In the genomic region with DNA sequence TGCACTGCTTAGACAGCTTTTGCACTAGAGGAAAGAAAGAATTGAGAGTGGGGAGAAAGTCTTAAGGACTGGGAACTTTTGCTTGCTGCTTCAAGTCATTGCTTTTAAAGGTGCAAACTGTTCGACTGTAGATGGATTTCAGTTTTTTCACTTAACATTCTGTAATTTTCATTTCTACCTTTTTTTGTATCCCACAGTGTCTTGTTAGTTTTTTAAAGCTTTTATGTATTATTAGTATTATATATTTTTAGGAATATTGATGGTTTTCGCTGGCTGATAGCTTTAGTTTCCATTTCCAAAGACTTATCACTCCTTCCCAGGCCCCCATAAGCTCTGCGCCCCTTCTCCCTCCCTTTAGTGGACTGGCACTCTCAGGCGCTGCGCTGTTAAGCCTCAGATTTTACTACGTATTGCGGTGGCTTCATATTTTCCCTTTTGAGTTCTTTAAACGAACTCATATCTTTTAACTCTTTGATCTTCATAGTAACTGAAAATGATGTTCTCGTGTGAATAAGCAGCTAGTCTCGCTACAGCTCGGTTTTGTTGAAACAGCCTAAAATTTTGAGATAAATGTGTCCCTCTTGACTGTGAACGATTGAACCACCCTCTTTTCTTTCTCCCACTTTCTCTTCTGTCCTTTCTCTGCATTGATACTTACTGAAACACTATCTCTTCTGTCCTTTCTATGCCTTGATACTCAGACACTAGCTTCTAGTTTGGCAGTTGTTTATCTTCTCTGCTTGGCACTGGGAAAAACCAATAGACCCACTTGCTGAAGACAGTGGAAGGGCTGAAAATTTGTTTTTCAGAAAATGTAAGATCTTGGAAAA, we compare ENCODE assay signal across 1 cellular context.
TF ChIP-seq lines count a peak whose summit lies in the region.

No MANE protein-coding gene starts in this region.

TF ChIP-seq in K562, 482 proteins besides CTCF, POLR2A, EP300 and RAD21 (continued from another document and continues in another):
- TF ChIP-seq NCOR1 (IDR thresholded peaks at IDR 0.05), result no peak
- TF ChIP-seq, protein P1, sequence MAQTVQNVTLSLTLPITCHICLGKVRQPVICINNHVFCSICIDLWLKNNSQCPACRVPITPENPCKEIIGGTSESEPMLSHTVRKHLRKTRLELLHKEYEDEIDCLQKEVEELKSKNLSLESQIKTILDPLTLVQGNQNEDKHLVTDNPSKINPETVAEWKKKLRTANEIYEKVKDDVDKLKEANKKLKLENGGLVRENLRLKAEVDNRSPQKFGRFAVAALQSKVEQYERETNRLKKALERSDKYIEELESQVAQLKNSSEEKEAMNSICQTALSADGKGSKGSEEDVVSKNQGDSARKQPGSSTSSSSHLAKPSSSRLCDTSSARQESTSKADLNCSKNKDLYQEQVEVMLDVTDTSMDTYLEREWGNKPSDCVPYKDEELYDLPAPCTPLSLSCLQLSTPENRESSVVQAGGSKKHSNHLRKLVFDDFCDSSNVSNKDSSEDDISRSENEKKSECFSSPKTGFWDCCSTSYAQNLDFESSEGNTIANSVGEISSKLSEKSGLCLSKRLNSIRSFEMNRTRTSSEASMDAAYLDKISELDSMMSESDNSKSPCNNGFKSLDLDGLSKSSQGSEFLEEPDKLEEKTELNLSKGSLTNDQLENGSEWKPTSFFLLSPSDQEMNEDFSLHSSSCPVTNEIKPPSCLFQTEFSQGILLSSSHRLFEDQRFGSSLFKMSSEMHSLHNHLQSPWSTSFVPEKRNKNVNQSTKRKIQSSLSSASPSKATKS (CRISPR knock-in tag; IDR thresholded peaks at IDR 0.05), result no peak
- TF ChIP-seq KDM5B (IDR thresholded peaks at IDR 0.05; ENCODE audit: insufficient replicate concordance, low read depth, low read length), result no peak
- TF ChIP-seq LEF1 (IDR thresholded peaks at IDR 0.05), result 0 out of 2 replicates have a peak, but pooled peaks have one; percentile 23
- TF ChIP-seq MCM5 (IDR thresholded peaks at IDR 0.05; ENCODE audit: low read depth), result no peak
- TF ChIP-seq KHSRP (IDR thresholded peaks at IDR 0.05), result no peak
- TF ChIP-seq, protein P2, sequence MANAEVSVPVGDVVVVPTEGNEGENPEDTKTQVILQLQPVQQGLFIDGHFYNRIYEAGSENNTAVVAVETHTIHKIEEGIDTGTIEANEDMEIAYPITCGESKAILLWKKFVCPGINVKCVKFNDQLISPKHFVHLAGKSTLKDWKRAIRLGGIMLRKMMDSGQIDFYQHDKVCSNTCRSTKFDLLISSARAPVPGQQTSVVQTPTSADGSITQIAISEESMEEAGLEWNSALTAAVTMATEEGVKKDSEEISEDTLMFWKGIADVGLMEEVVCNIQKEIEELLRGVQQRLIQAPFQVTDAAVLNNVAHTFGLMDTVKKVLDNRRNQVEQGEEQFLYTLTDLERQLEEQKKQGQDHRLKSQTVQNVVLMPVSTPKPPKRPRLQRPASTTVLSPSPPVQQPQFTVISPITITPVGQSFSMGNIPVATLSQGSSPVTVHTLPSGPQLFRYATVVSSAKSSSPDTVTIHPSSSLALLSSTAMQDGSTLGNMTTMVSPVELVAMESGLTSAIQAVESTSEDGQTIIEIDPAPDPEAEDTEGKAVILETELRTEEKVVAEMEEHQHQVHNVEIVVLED (CRISPR knock-in tag; IDR thresholded peaks at IDR 0.05), result no peak
- no peak for TF ChIP-seq SRSF9 (IDR thresholded peaks at IDR 0.05; ENCODE audit: borderline replicate concordance, low read depth, low read length)
- TF ChIP-seq XRCC5 (IDR thresholded peaks at IDR 0.05; ENCODE audit: low read depth, low read length), result no peak
- TF ChIP-seq BMI1 (IDR thresholded peaks at IDR 0.05; ENCODE audit: low read length), result no peak
- no peak for TF ChIP-seq RCOR1 (IDR thresholded peaks at IDR 0.05; ENCODE audit: borderline replicate concordance in 1 of 2, low read depth in 2 of 2, low read length in 2 of 2)
- no peak for TF ChIP-seq TBP (optimal IDR thresholded peaks at IDR 0.05; ENCODE audit: low read depth, low read length)
- no peak for TF ChIP-seq KLF13 (tag; IDR thresholded peaks at IDR 0.05; ENCODE audit: borderline replicate concordance, low read depth)
- 0 out of 2 replicates have a peak, but pooled peaks have one; percentile 42 for TF ChIP-seq HDGF (IDR thresholded peaks at IDR 0.05)
- no peak for TF ChIP-seq ETV6 (IDR thresholded peaks at IDR 0.05; ENCODE audit: borderline replicate concordance in 1 of 2, low read depth in 2 of 2, low read length in 1 of 2)
- TF ChIP-seq ETV6 (CRISPR knock-in tag; IDR thresholded peaks at IDR 0.05; ENCODE audit: borderline replicate concordance), result no peak
- TF ChIP-seq, protein P3, sequence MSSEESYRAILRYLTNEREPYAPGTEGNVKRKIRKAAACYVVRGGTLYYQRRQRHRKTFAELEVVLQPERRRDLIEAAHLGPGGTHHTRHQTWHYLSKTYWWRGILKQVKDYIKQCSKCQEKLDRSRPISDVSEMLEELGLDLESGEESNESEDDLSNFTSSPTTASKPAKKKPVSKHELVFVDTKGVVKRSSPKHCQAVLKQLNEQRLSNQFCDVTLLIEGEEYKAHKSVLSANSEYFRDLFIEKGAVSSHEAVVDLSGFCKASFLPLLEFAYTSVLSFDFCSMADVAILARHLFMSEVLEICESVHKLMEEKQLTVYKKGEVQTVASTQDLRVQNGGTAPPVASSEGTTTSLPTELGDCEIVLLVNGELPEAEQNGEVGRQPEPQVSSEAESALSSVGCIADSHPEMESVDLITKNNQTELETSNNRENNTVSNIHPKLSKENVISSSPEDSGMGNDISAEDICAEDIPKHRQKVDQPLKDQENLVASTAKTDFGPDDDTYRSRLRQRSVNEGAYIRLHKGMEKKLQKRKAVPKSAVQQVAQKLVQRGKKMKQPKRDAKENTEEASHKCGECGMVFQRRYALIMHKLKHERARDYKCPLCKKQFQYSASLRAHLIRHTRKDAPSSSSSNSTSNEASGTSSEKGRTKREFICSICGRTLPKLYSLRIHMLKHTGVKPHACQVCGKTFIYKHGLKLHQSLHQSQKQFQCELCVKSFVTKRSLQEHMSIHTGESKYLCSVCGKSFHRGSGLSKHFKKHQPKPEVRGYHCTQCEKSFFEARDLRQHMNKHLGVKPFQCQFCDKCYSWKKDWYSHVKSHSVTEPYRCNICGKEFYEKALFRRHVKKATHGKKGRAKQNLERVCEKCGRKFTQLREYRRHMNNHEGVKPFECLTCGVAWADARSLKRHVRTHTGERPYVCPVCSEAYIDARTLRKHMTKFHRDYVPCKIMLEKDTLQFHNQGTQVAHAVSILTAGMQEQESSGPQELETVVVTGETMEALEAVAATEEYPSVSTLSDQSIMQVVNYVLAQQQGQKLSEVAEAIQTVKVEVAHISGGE (CRISPR knock-in tag; IDR thresholded peaks at IDR 0.05), result no peak
- TF ChIP-seq ZNF584 (CRISPR knock-in tag; IDR thresholded peaks at IDR 0.05; ENCODE audit: low read depth), result 0 out of 2 replicates have a peak, but pooled peaks have one; percentile 51
- TF ChIP-seq SMARCA4 (IDR thresholded peaks at IDR 0.05), result peak; percentile 20
- 0 out of 2 replicates have a peak, but pooled peaks have one; percentile 25 for TF ChIP-seq ARID1B (IDR thresholded peaks at IDR 0.05)
- TF ChIP-seq, protein P4, sequence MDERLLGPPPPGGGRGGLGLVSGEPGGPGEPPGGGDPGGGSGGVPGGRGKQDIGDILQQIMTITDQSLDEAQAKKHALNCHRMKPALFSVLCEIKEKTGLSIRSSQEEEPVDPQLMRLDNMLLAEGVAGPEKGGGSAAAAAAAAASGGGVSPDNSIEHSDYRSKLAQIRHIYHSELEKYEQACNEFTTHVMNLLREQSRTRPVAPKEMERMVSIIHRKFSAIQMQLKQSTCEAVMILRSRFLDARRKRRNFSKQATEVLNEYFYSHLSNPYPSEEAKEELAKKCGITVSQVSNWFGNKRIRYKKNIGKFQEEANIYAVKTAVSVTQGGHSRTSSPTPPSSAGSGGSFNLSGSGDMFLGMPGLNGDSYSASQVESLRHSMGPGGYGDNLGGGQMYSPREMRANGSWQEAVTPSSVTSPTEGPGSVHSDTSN (CRISPR knock-in tag; IDR thresholded peaks at IDR 0.05; ENCODE audit: low read depth), result no peak
- TF ChIP-seq, protein P4 (tag; conservative IDR thresholded peaks at IDR 0.05; ENCODE audit: low read depth), result no peak
- TF ChIP-seq ZKSCAN3 (CRISPR knock-in tag; IDR thresholded peaks at IDR 0.05), result no peak
- TF ChIP-seq ZBTB17 (CRISPR knock-in tag; IDR thresholded peaks at IDR 0.05), result peak; percentile 30; the same call in 1 of the 2 replicates
- no peak for TF ChIP-seq XRCC3 (IDR thresholded peaks at IDR 0.05)
- TF ChIP-seq NFATC3 (IDR thresholded peaks at IDR 0.05), result no peak
- TF ChIP-seq ADNP (tag; IDR thresholded peaks at IDR 0.05), result no peak
- no peak for TF ChIP-seq ZNF239 (CRISPR knock-in tag; IDR thresholded peaks at IDR 0.05)
- TF ChIP-seq, protein P5, sequence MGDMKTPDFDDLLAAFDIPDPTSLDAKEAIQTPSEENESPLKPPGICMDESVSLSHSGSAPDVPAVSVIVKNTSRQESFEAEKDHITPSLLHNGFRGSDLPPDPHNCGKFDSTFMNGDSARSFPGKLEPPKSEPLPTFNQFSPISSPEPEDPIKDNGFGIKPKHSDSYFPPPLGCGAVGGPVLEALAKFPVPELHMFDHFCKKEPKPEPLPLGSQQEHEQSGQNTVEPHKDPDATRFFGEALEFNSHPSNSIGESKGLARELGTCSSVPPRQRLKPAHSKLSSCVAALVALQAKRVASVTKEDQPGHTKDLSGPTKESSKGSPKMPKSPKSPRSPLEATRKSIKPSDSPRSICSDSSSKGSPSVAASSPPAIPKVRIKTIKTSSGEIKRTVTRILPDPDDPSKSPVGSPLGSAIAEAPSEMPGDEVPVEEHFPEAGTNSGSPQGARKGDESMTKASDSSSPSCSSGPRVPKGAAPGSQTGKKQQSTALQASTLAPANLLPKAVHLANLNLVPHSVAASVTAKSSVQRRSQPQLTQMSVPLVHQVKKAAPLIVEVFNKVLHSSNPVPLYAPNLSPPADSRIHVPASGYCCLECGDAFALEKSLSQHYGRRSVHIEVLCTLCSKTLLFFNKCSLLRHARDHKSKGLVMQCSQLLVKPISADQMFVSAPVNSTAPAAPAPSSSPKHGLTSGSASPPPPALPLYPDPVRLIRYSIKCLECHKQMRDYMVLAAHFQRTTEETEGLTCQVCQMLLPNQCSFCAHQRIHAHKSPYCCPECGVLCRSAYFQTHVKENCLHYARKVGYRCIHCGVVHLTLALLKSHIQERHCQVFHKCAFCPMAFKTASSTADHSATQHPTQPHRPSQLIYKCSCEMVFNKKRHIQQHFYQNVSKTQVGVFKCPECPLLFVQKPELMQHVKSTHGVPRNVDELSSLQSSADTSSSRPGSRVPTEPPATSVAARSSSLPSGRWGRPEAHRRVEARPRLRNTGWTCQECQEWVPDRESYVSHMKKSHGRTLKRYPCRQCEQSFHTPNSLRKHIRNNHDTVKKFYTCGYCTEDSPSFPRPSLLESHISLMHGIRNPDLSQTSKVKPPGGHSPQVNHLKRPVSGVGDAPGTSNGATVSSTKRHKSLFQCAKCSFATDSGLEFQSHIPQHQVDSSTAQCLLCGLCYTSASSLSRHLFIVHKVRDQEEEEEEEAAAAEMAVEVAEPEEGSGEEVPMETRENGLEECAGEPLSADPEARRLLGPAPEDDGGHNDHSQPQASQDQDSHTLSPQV (IDR thresholded peaks at IDR 0.05), result peak; percentile 54
- no peak for TF ChIP-seq TEAD4 (IDR thresholded peaks at IDR 0.05; ENCODE audit: low read length)
- TF ChIP-seq TEAD4 (CRISPR knock-in tag; IDR thresholded peaks at IDR 0.05; ENCODE audit: borderline replicate concordance), result no peak
- TF ChIP-seq, protein P6, sequence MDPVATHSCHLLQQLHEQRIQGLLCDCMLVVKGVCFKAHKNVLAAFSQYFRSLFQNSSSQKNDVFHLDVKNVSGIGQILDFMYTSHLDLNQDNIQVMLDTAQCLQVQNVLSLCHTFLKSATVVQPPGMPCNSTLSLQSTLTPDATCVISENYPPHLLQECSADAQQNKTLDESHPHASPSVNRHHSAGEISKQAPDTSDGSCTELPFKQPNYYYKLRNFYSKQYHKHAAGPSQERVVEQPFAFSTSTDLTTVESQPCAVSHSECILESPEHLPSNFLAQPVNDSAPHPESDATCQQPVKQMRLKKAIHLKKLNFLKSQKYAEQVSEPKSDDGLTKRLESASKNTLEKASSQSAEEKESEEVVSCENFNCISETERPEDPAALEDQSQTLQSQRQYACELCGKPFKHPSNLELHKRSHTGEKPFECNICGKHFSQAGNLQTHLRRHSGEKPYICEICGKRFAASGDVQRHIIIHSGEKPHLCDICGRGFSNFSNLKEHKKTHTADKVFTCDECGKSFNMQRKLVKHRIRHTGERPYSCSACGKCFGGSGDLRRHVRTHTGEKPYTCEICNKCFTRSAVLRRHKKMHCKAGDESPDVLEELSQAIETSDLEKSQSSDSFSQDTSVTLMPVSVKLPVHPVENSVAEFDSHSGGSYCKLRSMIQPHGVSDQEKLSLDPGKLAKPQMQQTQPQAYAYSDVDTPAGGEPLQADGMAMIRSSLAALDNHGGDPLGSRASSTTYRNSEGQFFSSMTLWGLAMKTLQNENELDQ (CRISPR knock-in tag; IDR thresholded peaks at IDR 0.05; ENCODE audit: borderline replicate concordance), result no peak
- TF ChIP-seq ZNF717 (CRISPR knock-in tag; IDR thresholded peaks at IDR 0.05), result no peak
- TF ChIP-seq, protein P7, sequence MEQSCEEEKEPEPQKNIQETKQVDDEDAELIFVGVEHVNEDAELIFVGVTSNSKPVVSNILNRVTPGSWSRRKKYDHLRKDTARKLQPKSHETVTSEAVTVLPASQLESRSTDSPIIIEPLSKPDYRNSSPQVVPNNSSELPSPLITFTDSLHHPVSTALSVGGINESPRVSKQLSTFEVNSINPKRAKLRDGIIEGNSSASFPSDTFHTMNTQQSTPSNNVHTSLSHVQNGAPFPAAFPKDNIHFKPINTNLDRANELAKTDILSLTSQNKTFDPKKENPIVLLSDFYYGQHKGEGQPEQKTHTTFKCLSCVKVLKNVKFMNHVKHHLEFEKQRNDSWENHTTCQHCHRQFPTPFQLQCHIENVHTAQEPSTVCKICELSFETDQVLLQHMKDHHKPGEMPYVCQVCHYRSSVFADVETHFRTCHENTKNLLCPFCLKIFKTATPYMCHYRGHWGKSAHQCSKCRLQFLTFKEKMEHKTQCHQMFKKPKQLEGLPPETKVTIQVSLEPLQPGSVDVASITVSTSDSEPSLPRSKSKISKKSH (CRISPR knock-in tag; IDR thresholded peaks at IDR 0.05), result no peak
- TF ChIP-seq JUND (IDR thresholded peaks at IDR 0.05; ENCODE audit: borderline replicate concordance, low read depth, low read length), result 0 out of 2 replicates have a peak, but pooled peaks have one; percentile 13
- TF ChIP-seq JUND (tag; IDR thresholded peaks at IDR 0.05; ENCODE audit: borderline replicate concordance, low read depth, low read length), result 0 out of 3 replicates have a peak, but pooled peaks have one; percentile 6
- TF ChIP-seq BDP1 (IDR thresholded peaks at IDR 0.05; ENCODE audit: insufficient read depth, insufficient read length), result no peak
